Comparison of ENCODE assay signal across 26 cellular contexts in genomic region chr10:3514691-3515090, GRCh38.
"Had no signal": no experiment of that assay in that cellular context is flagged by ENCODE, and none has a peak within 500 bp of the region (broad histone marks: within the 10 kb centered on the region; RNA-seq: fewer than 3 reads in every experiment).

No MANE protein-coding gene starts in this region.

- H3K79me2 ChIP-seq: parathyroid adenoma had no signal

- DNase-seq: hippocampal formation; kidney glomerular epithelial cell; left cardiac atrium; naive B cell; natural killer cell; nephron progenitor cell; occipital lobe; right cardiac atrium; stimulated activated CD4-positive, alpha-beta T cell treated with anti-CD3 and anti-CD28 coated beads, Interleukin-12 subunit alpha, Interleukin-12 subunit beta, amount 100 ng/mL, for 4 hours; stimulated activated CD4-positive, alpha-beta T cell treated with anti-CD3 and anti-CD28 coated beads, Interleukin-15, amount 100 ng/mL, for 24 hours; stimulated activated CD4-positive, alpha-beta T cell treated with anti-CD3 and anti-CD28 coated beads, Interleukin-2, amount 100 ng/mL, for 24 hours; stimulated activated CD4-positive, alpha-beta T cell treated with anti-CD3 and anti-CD28 coated beads, Interleukin-4, amount 100 ng/mL, for 1 hour; stimulated activated naive B cell treated with anti-CD40 and anti-IgM and Interleukin-4, amounts not matched to agents 10 μg/mL and 1 μg/mL and 100 μg/mL, for 72 hours; stimulated activated naive CD8-positive, alpha-beta T cell treated with anti-CD3 and anti-CD28 coated beads, Interleukin-15, Interleukin-2, amounts not matched to agents 100 U/mL and 50 U/mL, for 24 hours; stomach; testis; thyroid gland; transverse colon; upper lobe of left lung had no signal

- FAIRE-seq: keratinocyte had no signal

- H2AFZ ChIP-seq: parathyroid adenoma had no signal

- H3K9ac ChIP-seq: parathyroid adenoma had no signal

- H3K4me1 ChIP-seq: parathyroid adenoma, stomach, testis, thyroid gland, transverse colon, upper lobe of left lung, vagina had no signal

- H3K9me3 ChIP-seq: neutrophil, stomach, testis, thyroid gland, transverse colon, upper lobe of left lung, vagina had no signal

- H3K4me3 ChIP-seq: skin epidermis, stomach, testis, thyroid gland, transverse colon, upper lobe of left lung, vagina had no signal

- ATAC-seq: left lobe of liver; natural killer cell; sciatic nerve; stimulated activated naive B cell treated with anti-CD40 and anti-IgM and Interleukin-4, amounts not matched to agents 10 μg/mL and 1 μg/mL and 100 μg/mL, for 72 hours; stimulated activated naive CD8-positive, alpha-beta T cell treated with anti-CD3 and anti-CD28 coated beads, Interleukin-15, Interleukin-2, amounts not matched to agents 100 U/mL and 50 U/mL, for 24 hours had no signal

- H3K27ac ChIP-seq: neutrophil, parathyroid adenoma, skin epidermis, stomach, testis, thyroid gland, transverse colon, upper lobe of left lung, vagina had no signal

- H3K36me3 ChIP-seq: neutrophil, stomach, thyroid gland, transverse colon, upper lobe of left lung, vagina had no signal

- H3K27me3 ChIP-seq: neutrophil, stomach, testis, thyroid gland, transverse colon, upper lobe of left lung, vagina had no signal
